19 cellular contexts compared by ENCODE assay signal in the genomic region with DNA sequence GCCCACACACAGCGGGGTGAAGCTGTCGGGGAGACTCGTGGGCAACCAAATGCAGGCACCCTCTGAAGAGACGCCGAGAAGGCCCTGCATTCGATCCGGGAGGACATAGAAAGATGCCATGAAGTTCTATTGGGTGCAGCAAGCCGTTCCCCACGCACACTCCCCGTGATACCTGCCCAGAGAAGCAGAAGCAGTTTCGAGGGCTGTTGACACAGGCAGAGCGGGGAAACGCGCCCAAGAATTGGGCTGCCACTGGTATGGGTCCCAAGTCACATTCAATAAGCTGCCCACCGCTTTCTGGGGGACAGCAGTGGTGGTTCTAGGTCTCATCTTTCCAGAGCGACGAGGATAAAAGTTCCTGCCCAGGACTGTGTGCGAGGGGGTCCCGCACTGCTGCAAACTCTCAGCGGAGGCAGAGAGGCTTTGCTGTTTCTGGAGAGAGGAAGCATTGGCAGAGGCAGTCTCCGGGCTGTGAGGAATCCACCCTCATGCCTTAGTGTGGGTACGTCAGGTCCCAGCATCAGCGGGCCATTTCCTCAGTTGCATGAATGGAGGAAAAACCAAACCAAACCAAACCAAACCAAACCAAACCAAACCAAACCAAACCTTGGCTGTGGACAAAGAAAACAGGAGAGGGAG. TPM values are rescaled to one million over a fixed set of nuclear protein-coding genes. Genes with fewer than 3 reads are reported as not detected.
DNase-seq lines count a peak whose midpoint lies in the region; ATAC-seq and TF ChIP-seq lines count a peak whose summit lies in the region.
"Had no signal": no experiment of that assay in that cellular context is flagged by ENCODE, and none has a peak within 500 bp of the region (broad histone marks: within the 10 kb centered on the region; RNA-seq: fewer than 3 reads in every experiment).

No MANE protein-coding gene starts in this region.

- no peaks in the 10 kb centered on the region for H3K9me2 ChIP-seq in GM23338 (ENCODE audit: insufficient read depth)

- peaks cover 6% of the 10 kb centered on the region; the same call in 1 of the 2 replicates for H3F3A ChIP-seq in GM23338 (replicated peaks; ENCODE audit: low read depth)

- H3K4me1 ChIP-seq in GM23338 (ENCODE audit: insufficient read depth) = peaks cover 75% of the 10 kb centered on the region
- H3K4me1 ChIP-seq: BE2C had no signal

- ATAC-seq in GM23338 (no peak), GM19328 (IDR thresholded peaks at IDR 0.05; ENCODE audit: unreplicated experiment) (no peak), esophagus mucosa (no peak)
- no peak for ATAC-seq in activated T-cell treated with anti-CD3 and anti-CD28 coated beads, Interleukin-2, amount 50 U/mL, for 4 hours
- ATAC-seq: CD8-positive, alpha-beta T cell; PC-3 had no signal

- H3K4me3 Mint-ChIP-seq in GM23338 (peak overlapping the region; percentile 33; the same call in 2 of the 3 replicates), brain (peak overlapping the region in 3 of 5 experiments; percentile 28 to 64 (median 56)), progenitor cell of endocrine pancreas (ENCODE audit: low read depth) (no peak overlapping the region)
- H3K4me3 Mint-ChIP-seq in activated T-cell treated with anti-CD3 and anti-CD28 coated beads, Interleukin-2, amount 50 U/mL, for 4 hours = no peak overlapping the region
- H3K4me3 Mint-ChIP-seq: CD8-positive, alpha-beta T cell had no signal

- H3K4me1 Mint-ChIP-seq in GM23338 (peaks cover 50% of the 10 kb centered on the region), brain (peaks cover 34% of the 10 kb centered on the region), progenitor cell of endocrine pancreas (ENCODE audit: low read depth) (peaks cover 22% of the 10 kb centered on the region)
- H3K4me1 Mint-ChIP-seq in activated T-cell treated with anti-CD3 and anti-CD28 coated beads, Interleukin-2, amount 50 U/mL, for 4 hours (ENCODE audit: low read depth) = peaks cover 2% of the 10 kb centered on the region

- H3K27me3 Mint-ChIP-seq in GM23338 (ENCODE audit: insufficient read depth, low read depth, poor library complexity) (peaks cover 98% of the 10 kb centered on the region), brain (peaks cover 100% of the 10 kb centered on the region), progenitor cell of endocrine pancreas (peaks cover 53% of the 10 kb centered on the region)
- H3K27me3 Mint-ChIP-seq in activated T-cell treated with anti-CD3 and anti-CD28 coated beads, Interleukin-2, amount 50 U/mL, for 4 hours (ENCODE audit: low read depth) = peaks cover 83% of the 10 kb centered on the region

- peak overlapping the region; percentile 49 for H3K4me3 ChIP-seq in GM23338
- H3K4me3 ChIP-seq: SJSA1 had no signal

- no peaks in the 10 kb centered on the region for H3K9me3 Mint-ChIP-seq in GM23338
- peaks cover 0 to 9% (median 0%) of the 10 kb centered on the region in 5 experiments for H3K9me3 Mint-ChIP-seq in brain
- H3K9me3 Mint-ChIP-seq in progenitor cell of endocrine pancreas (ENCODE audit: low read depth) = no peaks in the 10 kb centered on the region
- H3K9me3 Mint-ChIP-seq in activated T-cell treated with anti-CD3 and anti-CD28 coated beads, Interleukin-2, amount 50 U/mL, for 4 hours = no peaks in the 10 kb centered on the region
- H3K9me3 Mint-ChIP-seq: CD8-positive, alpha-beta T cell had no signal

- no peak overlapping the region for H3K27ac ChIP-seq in GM23338 (ENCODE audit: low read depth)
- H3K27ac ChIP-seq: SJSA1 had no signal

- peak overlapping the region; percentile 77 for H3K4me2 ChIP-seq in GM23338

- H3K36me3 Mint-ChIP-seq in GM23338 (ENCODE audit: low read depth) (no peaks in the 10 kb centered on the region), brain (peaks cover 5% of the 10 kb centered on the region), progenitor cell of endocrine pancreas (ENCODE audit: insufficient read depth) (no peaks in the 10 kb centered on the region)
- no peaks in the 10 kb centered on the region for H3K36me3 Mint-ChIP-seq in activated T-cell treated with anti-CD3 and anti-CD28 coated beads, Interleukin-2, amount 50 U/mL, for 4 hours (ENCODE audit: insufficient read depth)
- H3K36me3 Mint-ChIP-seq: CD8-positive, alpha-beta T cell had no signal

- DNase-seq in GM23338 (ENCODE audit: low spot score) = peak; percentile 28
- DNase-seq in left kidney (ENCODE audit: low read depth, low spot score) = peak; percentile 17
- no peak for DNase-seq in progenitor cell of endocrine pancreas (ENCODE audit: low spot score, unreplicated experiment)
- no peak for DNase-seq in activated T-cell treated with anti-CD3 and anti-CD28 coated beads, Interleukin-2, amount 50 U/mL, for 4 hours
- no peak for DNase-seq in C1 segment of cervical spinal cord (lab: John Stamatoyannopoulos, UW)
- DNase-seq: BE2C; CD8-positive, alpha-beta T cell; DND-41; GF-D8; HCEC 1CT; NCI-H1436; NCI-H2081; NCI-H526 treated with DMSO at 0.1 percent for 48 hours; NK-92 treated with Interleukin-12 subunit alpha and Interleukin-12 subunit beta, amount 100 ng/mL, for 24 hours; PC-3 had no signal

- H3K27me3 ChIP-seq in GM23338 (ENCODE audit: insufficient read depth) = peaks cover 100% of the 10 kb centered on the region
- H3K27me3 ChIP-seq: SJSA1 had no signal

- 0 out of 2 replicates have a peak, but pooled peaks cover 3% of the 10 kb centered on the region for H4K20me1 ChIP-seq in GM23338 (replicated peaks; ENCODE audit: insufficient read depth)

- TF ChIP-seq CTCF in GM23338 (conservative IDR thresholded peaks at IDR 0.05; ENCODE audit: low read depth in 2 of 2) (no peak), brain (conservative IDR thresholded peaks at IDR 0.05) (no peak), progenitor cell of endocrine pancreas (IDR thresholded peaks at IDR 0.05; ENCODE audit: unreplicated experiment) (no peak)

- no peaks in the 10 kb centered on the region for H3K79me2 ChIP-seq in GM23338 (replicated peaks; ENCODE audit: insufficient read depth)

- no peaks in the 10 kb centered on the region for H3K36me3 ChIP-seq in GM23338 (ENCODE audit: insufficient read depth)
- H3K36me3 ChIP-seq: BE2C had no signal

- no peak overlapping the region for H2AFZ ChIP-seq in GM23338

- no peak overlapping the region for H3K27ac Mint-ChIP-seq in GM23338
- H3K27ac Mint-ChIP-seq in brain = peak overlapping the region in 1 of 5 experiments; percentile 16
- peak overlapping the region; percentile 78 for H3K27ac Mint-ChIP-seq in progenitor cell of endocrine pancreas
- H3K27ac Mint-ChIP-seq: CD8-positive, alpha-beta T cell had no signal

TF ChIP-seq in GM23338, 12 proteins besides CTCF, POLR2A, EP300 and RAD21:
- TF ChIP-seq EZH2 (IDR thresholded peaks at IDR 0.05; ENCODE audit: low read depth, unreplicated experiment) (peak; percentile 74), ETS1 (IDR thresholded peaks at IDR 0.05) (no peak), EZH2phosphoT487 (IDR thresholded peaks at IDR 0.05; ENCODE audit: unreplicated experiment) (peak; percentile 76), POLR2AphosphoS5 (IDR thresholded peaks at IDR 0.05; ENCODE audit: low read depth) (no peak), STAT1 (IDR thresholded peaks at IDR 0.05; ENCODE audit: unreplicated experiment) (no peak)

RNA-seq across cellular contexts. Expression of gene PITX2, which starts 10.1 kb away (rescaled TPM):
- 0.35 and 0.52 TPM in 2 replicates for total RNA-seq in GM23338 (2014; rRNA removed; shearing (Covaris generic))
- polyA plus RNA-seq in GM23338 (2016; fragmentation: Nextera tagmentation; extraction: Ambion mirVana) (0.99 and 1.0 TPM in 2 replicates), brain (ENCODE audit: insufficient read depth, low read depth, low replicate concordance) (not detected)
- total RNA-seq in progenitor cell of endocrine pancreas (5.3 and 7.4 TPM in 2 replicates), esophagus mucosa (2.1 TPM)
- not detected for total RNA-seq in activated T-cell treated with anti-CD3 and anti-CD28 coated beads, Interleukin-2, amount 50 U/mL, for 4 hours
- total RNA-seq: CD8-positive, alpha-beta T cell had no signal

Comparison
In these comparisons a context has a peak if more than half of its experiments do, and no peak if none do; other contexts are left out.
1. DNase-seq: peak in GM23338 (single experiment) and left kidney (single experiment); none in progenitor cell of endocrine pancreas (single experiment), activated T-cell treated with anti-CD3 and anti-CD28 coated beads, Interleukin-2, amount 50 U/mL, for 4 hours (single experiment) and C1 segment of cervical spinal cord (0 of 14).
2. H3K4me3 Mint-ChIP-seq: peak in GM23338 (single experiment) and brain (3 of 5); none in progenitor cell of endocrine pancreas (single experiment) and activated T-cell treated with anti-CD3 and anti-CD28 coated beads, Interleukin-2, amount 50 U/mL, for 4 hours (single experiment).